15 cellular contexts compared by ENCODE assay signal in the genomic region with DNA sequence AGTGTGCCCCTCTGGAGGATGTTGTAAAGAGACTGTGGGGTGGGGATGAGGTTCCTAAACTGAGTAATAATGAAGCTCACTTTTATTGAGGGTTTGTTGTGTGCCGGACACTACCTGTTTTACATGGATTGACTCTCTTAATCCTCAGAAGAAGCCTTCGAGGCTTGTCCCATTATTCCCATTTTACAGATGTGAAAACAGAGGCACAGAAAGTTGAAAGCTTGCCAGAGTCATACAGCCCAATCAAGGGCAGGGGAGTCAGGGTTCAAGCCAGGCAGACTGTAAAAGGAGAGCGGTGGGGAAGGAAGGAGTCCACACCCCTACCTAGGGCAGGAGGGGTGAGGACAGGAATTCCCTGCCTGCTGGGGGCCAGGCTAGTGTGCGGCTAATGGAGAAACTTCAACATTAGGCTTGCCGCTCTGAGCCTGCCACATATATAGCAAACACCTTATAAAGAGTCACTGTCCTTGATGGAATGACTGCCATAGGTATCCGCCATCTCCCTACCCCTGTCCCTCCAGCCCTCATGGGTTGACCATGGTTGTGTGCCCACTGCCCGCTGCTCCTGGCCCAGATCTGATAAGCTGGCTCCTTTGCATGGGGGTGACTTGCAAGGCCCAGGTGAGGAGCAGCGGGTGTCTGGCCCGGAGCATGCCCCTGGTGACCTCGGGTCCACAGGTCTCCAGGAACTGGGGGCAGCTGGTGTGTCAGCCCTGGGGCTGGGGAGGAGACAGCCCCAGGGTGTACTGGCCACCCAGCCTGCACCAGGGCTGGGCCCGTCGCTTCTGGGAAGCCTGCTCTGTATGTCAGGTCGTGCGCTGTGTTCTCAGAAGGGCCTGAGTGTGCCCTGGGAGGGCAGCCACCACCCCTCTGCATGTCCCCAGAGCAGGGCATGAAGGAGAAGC. TPM values are rescaled to one million over a fixed set of nuclear protein-coding genes. Genes with fewer than 3 reads are reported as not detected.
DNase-seq lines count a peak whose midpoint lies in the region; ATAC-seq, FAIRE-seq and TF ChIP-seq lines count a peak whose summit lies in the region.
"Had no signal": no experiment of that assay in that cellular context is flagged by ENCODE, and none has a peak within 500 bp of the region (broad histone marks: within the 10 kb centered on the region; RNA-seq: fewer than 3 reads in every experiment).

No MANE protein-coding gene starts in this region.

- WGBS in small intestine, 3 donors, result 67 to 85% (median 76%) methylated on average over 14 of the region's 14 CpGs

- H3K4me1 Mint-ChIP-seq in activated CD4-positive, alpha-beta T cell treated with anti-CD3 and anti-CD28 coated beads, Interleukin-2, amount 10 ng/mL, durations not matched to agents 24 days and 14 days, result peaks cover 31% of the 10 kb centered on the region
- peaks cover 19% of the 10 kb centered on the region for H3K4me1 Mint-ChIP-seq in WTC11

- intact Hi-C loops in activated CD4-positive, alpha-beta T cell treated with anti-CD3 and anti-CD28 coated beads, Interleukin-2, amount 10 ng/mL, durations not matched to agents 24 days and 14 days (cut with micrococcal nuclease), result no loop called here

- peaks cover 0 to 2% of the 10 kb centered on the region in 2 donors for H3K36me3 ChIP-seq in small intestine (ENCODE audit: control insufficient read depth in 2 of 2, insufficient read depth in 2 of 2, low read length in 2 of 2)
- H3K36me3 ChIP-seq: uterus had no signal

- H3K27ac ChIP-seq in small intestine (ENCODE audit: low read depth in 1 of 2, low read length in 1 of 2), result no peak overlapping the region
- H3K27ac ChIP-seq: coronary artery, uterus had no signal

- POLR2A ChIA-PET in WTC11 (lab: Charles Lee), result interaction anchor here (1.3 kb wide), 1 partner anchor 11 kb away, joined by 4 read pairs; no protein-coding TSS in a partner anchor

- no peaks in the 10 kb centered on the region for H3K9me3 Mint-ChIP-seq in activated CD4-positive, alpha-beta T cell treated with anti-CD3 and anti-CD28 coated beads, Interleukin-2, amount 10 ng/mL, durations not matched to agents 24 days and 14 days
- H3K9me3 Mint-ChIP-seq in WTC11, result no peaks in the 10 kb centered on the region

- no peaks in the 10 kb centered on the region for H3K9me3 ChIP-seq in small intestine (ENCODE audit: control insufficient read depth, low read depth)
- H3K9me3 ChIP-seq: uterus had no signal

- CTCF ChIA-PET in WTC11 (lab: Charles Lee), result interaction anchor here (0.8 to 3.8 kb wide), 3 partner anchors 86 to 160 kb away, joined by 3 to 15 read pairs (median 3); no protein-coding TSS in a partner anchor

- peaks cover 33% of the 10 kb centered on the region for H3K36me3 Mint-ChIP-seq in activated CD4-positive, alpha-beta T cell treated with anti-CD3 and anti-CD28 coated beads, Interleukin-2, amount 10 ng/mL, durations not matched to agents 24 days and 14 days (ENCODE audit: low read depth)
- H3K36me3 Mint-ChIP-seq in WTC11, result peaks cover 14% of the 10 kb centered on the region; the same call in 1 of the 2 replicates

- H3K4me3 Mint-ChIP-seq in activated CD4-positive, alpha-beta T cell treated with anti-CD3 and anti-CD28 coated beads, Interleukin-2, amount 10 ng/mL, durations not matched to agents 24 days and 14 days, result no peak overlapping the region
- no peak overlapping the region for H3K4me3 Mint-ChIP-seq in WTC11

- no peaks in the 10 kb centered on the region for H3K4me1 ChIP-seq in small intestine (ENCODE audit: control insufficient read depth in 2 of 2, insufficient read depth in 1 of 2, low read depth in 1 of 2, low read length in 1 of 2)
- H3K4me1 ChIP-seq: uterus had no signal

- H3K27me3 ChIP-seq in small intestine (ENCODE audit: control insufficient read depth in 2 of 2, insufficient read depth in 2 of 2, low read length in 2 of 2), result no peaks in the 10 kb centered on the region
- H3K27me3 ChIP-seq: uterus had no signal

- no peak for TF ChIP-seq CTCF in WTC11 (IDR thresholded peaks at IDR 0.05)

- H3K27me3 Mint-ChIP-seq in activated CD4-positive, alpha-beta T cell treated with anti-CD3 and anti-CD28 coated beads, Interleukin-2, amount 10 ng/mL, durations not matched to agents 24 days and 14 days, result no peaks in the 10 kb centered on the region
- H3K27me3 Mint-ChIP-seq in WTC11 (ENCODE audit: low read depth), result no peaks in the 10 kb centered on the region

- H3K27ac Mint-ChIP-seq in activated CD4-positive, alpha-beta T cell treated with anti-CD3 and anti-CD28 coated beads, Interleukin-2, amount 10 ng/mL, durations not matched to agents 24 days and 14 days, result peak overlapping the region; percentile 90
- peak overlapping the region; percentile 24; the same call in 1 of the 2 replicates for H3K27ac Mint-ChIP-seq in WTC11

- FAIRE-seq in small intestine (lab: Jason Lieb, UNC), result no peak

- no peak for DNase-seq in activated CD4-positive, alpha-beta T cell treated with anti-CD3 and anti-CD28 coated beads, Interleukin-2, amount 10 ng/mL, durations not matched to agents 24 days and 14 days
- no peak for DNase-seq in activated CD4-positive, alpha-beta T cell treated with anti-CD3 and anti-CD28 coated beads, Interleukin-2, amount 50 U/mL, for 1 hour
- DNase-seq in WTC11 (ENCODE audit: low spot score), result no peak
- DNase-seq in small intestine, result peak; percentile 20
- no peak for DNase-seq in NCI-H524 (lab: John Stamatoyannopoulos, UW)
- no peak for DNase-seq in cerebellum (ENCODE audit: low spot score)
- no peak for DNase-seq in A172 (ENCODE audit: low spot score)
- DNase-seq: IMR-90; NCI-H1105 treated with DMSO at 0.1 percent for 48 hours; stimulated activated CD4-positive, alpha-beta T cell treated with anti-CD3 and anti-CD28 coated beads, Interleukin-2, amount 100 ng/mL, for 48 hours; uterus had no signal

- ATAC-seq in WTC11, result no peak
- peak; percentile 27 for ATAC-seq in esophagus mucosa

- no peak overlapping the region for H3K4me3 ChIP-seq in small intestine (ENCODE audit: low read depth in 1 of 2, low read length in 2 of 2)
- H3K4me3 ChIP-seq: coronary artery, uterus had no signal

TF ChIP-seq in WTC11, 78 proteins besides CTCF, POLR2A, EP300 and RAD21 (continues in another document):
- no peak for TF ChIP-seq ZNF532 (CRISPR knock-in tag; IDR thresholded peaks at IDR 0.05; ENCODE audit: borderline replicate concordance)
- TF ChIP-seq NR1H2 (CRISPR knock-in tag; IDR thresholded peaks at IDR 0.05), result no peak
- TF ChIP-seq JUN (CRISPR knock-in tag; IDR thresholded peaks at IDR 0.05), result no peak

RNA-seq across cellular contexts. Expression of gene ORAI1, which starts 12.2 kb away (rescaled TPM):
- 58.3 and 61.8 TPM in 2 replicates for total RNA-seq in activated CD4-positive, alpha-beta T cell treated with anti-CD3 and anti-CD28 coated beads, Interleukin-2, amount 10 ng/mL, durations not matched to agents 24 days and 14 days
- total RNA-seq in WTC11 (2021) (27.7 to 28.9 TPM (median 28.6 TPM) in 3 replicates), esophagus mucosa (7.3 TPM), cerebellum (4.0 TPM)
- polyA plus RNA-seq in small intestine, result 10 to 100 TPM; 16.1 to 51.4 (median 30.8) TPM
- total RNA-seq in A172 (2014; rRNA removed; shearing (Covaris generic)), result 10.4 and 13.2 TPM in 2 replicates

RNA-seq across cellular contexts. Expression of gene MORN3, which starts 30.9 kb away (rescaled TPM):
- total RNA-seq in activated CD4-positive, alpha-beta T cell treated with anti-CD3 and anti-CD28 coated beads, Interleukin-2, amount 10 ng/mL, durations not matched to agents 24 days and 14 days, result 0.26 and 1.0 TPM in 2 replicates
- total RNA-seq in WTC11 (2021), result 0.37 to 0.80 TPM (median 0.50 TPM) in 3 replicates
- 0.08 TPM for total RNA-seq in esophagus mucosa
- under 1 TPM in 1 of 3 donors, not detected in 2; 0.57 TPM for polyA plus RNA-seq in small intestine
- total RNA-seq in cerebellum, result 1.6 TPM
- 0.02 and 1.5 TPM in 2 replicates for total RNA-seq in A172 (2014; rRNA removed; shearing (Covaris generic))
- total RNA-seq: left colon, myocyte had no signal

RNA-seq across cellular contexts. Expression of gene KDM2B, which starts 57.7 kb away (rescaled TPM):
- total RNA-seq in activated CD4-positive, alpha-beta T cell treated with anti-CD3 and anti-CD28 coated beads, Interleukin-2, amount 10 ng/mL, durations not matched to agents 24 days and 14 days, result 60.7 and 62.9 TPM in 2 replicates
- 147 to 155 TPM (median 152 TPM) in 3 replicates for total RNA-seq in WTC11 (2021)
- 20.0 TPM for total RNA-seq in esophagus mucosa
- polyA plus RNA-seq in small intestine, result 10 to 100 TPM in 1 of 3 donors, 1 to 10 TPM in 2; 7.6 to 14.7 (median 8.9) TPM
- 48.4 TPM for total RNA-seq in cerebellum
- total RNA-seq in A172 (2014; rRNA removed; shearing (Covaris generic)), result 27.7 and 37.2 TPM in 2 replicates
